In genomic region chr15:79463781-79464270, GRCh38 we compare ENCODE assay signal across 7 cellular contexts.
"Had no signal": no experiment of that assay in that cellular context is flagged by ENCODE, and none has a peak within 500 bp of the region (broad histone marks: within the 10 kb centered on the region; RNA-seq: fewer than 3 reads in every experiment).

No MANE protein-coding gene starts in this region.

- DNase-seq: H9, HCEC 1CT had no signal

- H3K9me3 Mint-ChIP-seq: GM23338, H9, IgD-negative memory B cell had no signal

- ATAC-seq: HepG2 had no signal

- H3K27ac Mint-ChIP-seq: GM23338, IgD-negative memory B cell had no signal

- FAIRE-seq: H1, H54, HepG2 had no signal

- H3K4me3 ChIP-seq: GM23338 had no signal

- H3K4me3 Mint-ChIP-seq: GM23338, H9, IgD-negative memory B cell had no signal

- H3K4me1 Mint-ChIP-seq: GM23338, H9, IgD-negative memory B cell had no signal
